Comparison of ENCODE assay signal across 8 cellular contexts in genomic region chr1:25239681-25240541, GRCh38. TPM values are rescaled to one million over a fixed set of nuclear protein-coding genes. Genes with fewer than 3 reads are reported as not detected.
DNase-seq lines count a peak whose midpoint lies in the region; FAIRE-seq and TF ChIP-seq lines count a peak whose summit lies in the region.

No MANE protein-coding gene starts in this region.

- H3K4me1 ChIP-seq in Loucy (ENCODE audit: insufficient read depth, low read length, poor library complexity, severe bottlenecking), result peaks cover 28% of the 10 kb centered on the region
- peaks cover 74 to 76% of the 10 kb centered on the region in 2 experiments for H3K4me1 ChIP-seq in neutrophil (ENCODE audit: control insufficient read depth in 1 of 2, insufficient read depth in 1 of 2, low read depth in 1 of 2, low read length in 1 of 2)

- H3K4me2 ChIP-seq in Loucy (ENCODE audit: low read depth, low read length, poor library complexity, severe bottlenecking), result peak overlapping the region; percentile 77

- FAIRE-seq in H54 (lab: Jason Lieb, UNC) (peak; percentile 82), frontal cortex (lab: Jason Lieb, UNC) (no peak)

- peaks cover 30% of the 10 kb centered on the region for H4K20me1 ChIP-seq in Loucy (ENCODE audit: insufficient read depth, low read length, poor library complexity, severe bottlenecking)

- DNase-seq in ELR (ENCODE audit: low read depth) (peak; percentile 91), H54 (ENCODE audit: insufficient read length, low spot score) (peak; percentile 28), SIG-M5 (lab: John Stamatoyannopoulos, UW) (peak; percentile 86), frontal cortex (ENCODE audit: low spot score in 2 of 2) (peak; percentile 54 to 78), substantia nigra (lab: John Stamatoyannopoulos, UW) (peak; percentile 54 to 93 (median 81))
- peak; percentile 75 for DNase-seq in activated gamma-delta T cell treated with anti-CD3 and anti-CD28 coated beads, Interleukin-2, amount 50 U/mL, for 16 hours (ENCODE audit: low read depth)

- H3K9me3 ChIP-seq in Loucy (ENCODE audit: insufficient read depth, low read depth, low read length) (no peaks in the 10 kb centered on the region), neutrophil (peaks cover 6% of the 10 kb centered on the region)

- peak; percentile 61 for TF ChIP-seq CTCF in Loucy (conservative IDR thresholded peaks at IDR 0.05; ENCODE audit: low read length)
- peak; percentile 77 for TF ChIP-seq CTCF in neutrophil (IDR thresholded peaks at IDR 0.05)

- H3K36me3 ChIP-seq in Loucy (ENCODE audit: insufficient read depth, low read length) (peaks cover 32% of the 10 kb centered on the region), neutrophil (peaks cover 54% of the 10 kb centered on the region)

- TF ChIP-seq POLR2A in H54 (IDR thresholded peaks at IDR 0.05; ENCODE audit: low read depth, low read length), result no peak

- H3K9ac ChIP-seq in Loucy (ENCODE audit: low read depth, low read length, poor library complexity, severe bottlenecking), result peak overlapping the region; percentile 69

- peaks cover 31% of the 10 kb centered on the region for H3K79me2 ChIP-seq in Loucy (ENCODE audit: insufficient read depth, low read length)

- H3K27ac ChIP-seq in neutrophil, result peak overlapping the region; percentile 94
- peak overlapping the region; percentile 54 for H3K27ac ChIP-seq in substantia nigra (ENCODE audit: low read depth, low read length, poor library complexity, severe bottlenecking)

- no peaks in the 10 kb centered on the region for H3K9me2 ChIP-seq in Loucy (replicated peaks; ENCODE audit: low read depth, low read length)

- H2AFZ ChIP-seq in Loucy (ENCODE audit: low read length), result peak overlapping the region; percentile 69

- H3F3A ChIP-seq in Loucy (ENCODE audit: low read depth), result peaks cover 14% of the 10 kb centered on the region; the same call in 1 of the 2 replicates

- H3K4me3 ChIP-seq in Loucy (ENCODE audit: low read length, poor library complexity, severe bottlenecking) (peak overlapping the region; percentile 76), neutrophil (ENCODE audit: low read depth in 1 of 2, low read length in 1 of 2) (peak overlapping the region; percentile 54 to 69)

- H3K27me3 ChIP-seq in Loucy (ENCODE audit: insufficient read depth, low read length, poor library complexity, severe bottlenecking) (no peaks in the 10 kb centered on the region), neutrophil (no peaks in the 10 kb centered on the region)

RNA-seq across cellular contexts. Expression of gene RSRP1, which starts 7.3 kb away (rescaled TPM):
- 48.5 TPM for total RNA-seq in frontal cortex

RNA-seq across cellular contexts. Expression of gene SYF2, which starts 7.6 kb away (rescaled TPM):
- total RNA-seq in frontal cortex, result 34.2 TPM

RNA-seq across cellular contexts. Expression of gene RHD, which starts 32.4 kb away (rescaled TPM):
- 0.41 TPM for total RNA-seq in frontal cortex

Comparison
In these comparisons a context has a peak if more than half of its experiments do, and no peak if none do; other contexts are left out.
1. Peak in every context shown above with its lines: DNase-seq, H3K4me3 ChIP-seq and H3K27ac ChIP-seq.
2. DNase-seq: peak in every context shown above with its lines; median percentile 91 in ELR; 86 in SIG-M5; 81 in substantia nigra; 75 in activated gamma-delta T cell treated with anti-CD3 and anti-CD28 coated beads, Interleukin-2, amount 50 U/mL, for 16 hours; 66 in frontal cortex; 28 in H54.